ENCODE assay signal across 9 cellular contexts in genomic region chr2:86704482-86704971, GRCh38. TPM values are rescaled to one million over a fixed set of nuclear protein-coding genes. Genes with fewer than 3 reads are reported as not detected.
DNase-seq lines count a peak whose midpoint lies in the region; ATAC-seq and TF ChIP-seq lines count a peak whose summit lies in the region.
"Had no signal": no experiment of that assay in that cellular context is flagged by ENCODE, and none has a peak within 500 bp of the region (broad histone marks: within the 10 kb centered on the region; RNA-seq: fewer than 3 reads in every experiment).

No MANE protein-coding gene starts in this region.

- H3K4me3 ChIP-seq in GM23338 (no peak overlapping the region), cardiac muscle cell (no peak overlapping the region), gastrocnemius medialis (peak overlapping the region in 1 of 4 donors; percentile 20)

- H3K79me2 ChIP-seq in GM23338 (replicated peaks; ENCODE audit: insufficient read depth): no peaks in the 10 kb centered on the region

- no peaks in the 10 kb centered on the region for H4K20me1 ChIP-seq in GM23338 (replicated peaks; ENCODE audit: insufficient read depth)

- no peak for DNase-seq in GM23338 (ENCODE audit: low spot score)
- DNase-seq in SW480 (ENCODE audit: low spot score): peak; percentile 92
- peak; percentile 11 to 81 for DNase-seq in cardiac muscle cell (ENCODE audit: low read depth in 1 of 2, low spot score in 1 of 2)
- DNase-seq in gastrocnemius medialis: peak; percentile 42 to 67
- no peak for DNase-seq in activated naive CD4-positive, alpha-beta T cell treated with anti-CD3 and anti-CD28 coated beads, Interleukin-2, amount 10 ng/mL, durations not matched to agents 7 days and 5 days
- DNase-seq in DMS153 (lab: John Stamatoyannopoulos, UW): no peak
- DNase-seq: activated T-cell treated with anti-CD3 and anti-CD28 coated beads, Interleukin-2, amount 50 U/mL, for 72 hours had no signal

- H3K9me3 Mint-ChIP-seq in GM23338: peaks cover 12% of the 10 kb centered on the region
- no peaks in the 10 kb centered on the region for H3K9me3 Mint-ChIP-seq in activated naive CD4-positive, alpha-beta T cell treated with anti-CD3 and anti-CD28 coated beads, Interleukin-2, amount 10 ng/mL, durations not matched to agents 7 days and 5 days

- TF ChIP-seq POLR2A in gastrocnemius medialis (IDR thresholded peaks at IDR 0.05): no peak

- H3K27me3 Mint-ChIP-seq in GM23338 (ENCODE audit: insufficient read depth, low read depth, poor library complexity): no peaks in the 10 kb centered on the region
- H3K27me3 Mint-ChIP-seq in activated naive CD4-positive, alpha-beta T cell treated with anti-CD3 and anti-CD28 coated beads, Interleukin-2, amount 10 ng/mL, durations not matched to agents 7 days and 5 days: peaks cover 11% of the 10 kb centered on the region

- CTCF ChIA-PET in activated naive CD4-positive, alpha-beta T cell treated with anti-CD3 and anti-CD28 coated beads, Interleukin-2, amount 10 ng/mL, durations not matched to agents 7 days and 5 days (lab: Charles Lee): no interaction called here

- no peaks in the 10 kb centered on the region for H3K4me1 Mint-ChIP-seq in GM23338
- no peaks in the 10 kb centered on the region for H3K4me1 Mint-ChIP-seq in activated naive CD4-positive, alpha-beta T cell treated with anti-CD3 and anti-CD28 coated beads, Interleukin-2, amount 10 ng/mL, durations not matched to agents 7 days and 5 days

- no peak overlapping the region for H3K4me2 ChIP-seq in GM23338

- H3K9me3 ChIP-seq in cardiac muscle cell (ENCODE audit: low read depth): no peaks in the 10 kb centered on the region
- H3K9me3 ChIP-seq in gastrocnemius medialis: no peaks in the 10 kb centered on the region

- H3K9me2 ChIP-seq in GM23338 (ENCODE audit: insufficient read depth): no peaks in the 10 kb centered on the region

- H3K4me1 ChIP-seq in GM23338 (ENCODE audit: insufficient read depth): no peaks in the 10 kb centered on the region
- peaks cover 12% of the 10 kb centered on the region for H3K4me1 ChIP-seq in cardiac muscle cell (ENCODE audit: low read depth)
- peaks cover 16 to 20% of the 10 kb centered on the region in 2 donors for H3K4me1 ChIP-seq in gastrocnemius medialis

- H3K27ac Mint-ChIP-seq in GM23338: no peak overlapping the region
- H3K27ac Mint-ChIP-seq in activated naive CD4-positive, alpha-beta T cell treated with anti-CD3 and anti-CD28 coated beads, Interleukin-2, amount 10 ng/mL, durations not matched to agents 7 days and 5 days: no peak overlapping the region
- H3K27ac Mint-ChIP-seq: activated T-cell treated with anti-CD3 and anti-CD28 coated beads, Interleukin-2, amount 50 U/mL, for 72 hours had no signal

- intact Hi-C loops in gastrocnemius medialis (cut with DNase I; ENCODE audit: low total_unique reads): loop anchor here (5.0 kb wide), 2 partner anchors 82 to 142 kb away; partner anchors contain the start of genes CHMP3 and RNF103

- H3K27me3 ChIP-seq in GM23338 (ENCODE audit: insufficient read depth): no peaks in the 10 kb centered on the region
- H3K27me3 ChIP-seq in cardiac muscle cell: no peaks in the 10 kb centered on the region
- no peaks in the 10 kb centered on the region for H3K27me3 ChIP-seq in gastrocnemius medialis

- H3F3A ChIP-seq in GM23338 (replicated peaks; ENCODE audit: low read depth): no peaks in the 10 kb centered on the region

- H3K36me3 Mint-ChIP-seq in GM23338 (ENCODE audit: low read depth): peaks cover 3% of the 10 kb centered on the region; the same call in 1 of the 3 replicates
- peaks cover 1% of the 10 kb centered on the region for H3K36me3 Mint-ChIP-seq in activated naive CD4-positive, alpha-beta T cell treated with anti-CD3 and anti-CD28 coated beads, Interleukin-2, amount 10 ng/mL, durations not matched to agents 7 days and 5 days

- in situ Hi-C loops in gastrocnemius medialis (cut with MboI; ENCODE audit: low sequenced_read_pairs in 4 of 4): loop anchor here in 1 of 4 donors (10.0 kb wide), 1 partner anchor 80 kb away; the partner anchor contains the start of gene RNF103

- no peak overlapping the region for H3K4me3 Mint-ChIP-seq in GM23338
- no peak overlapping the region for H3K4me3 Mint-ChIP-seq in activated naive CD4-positive, alpha-beta T cell treated with anti-CD3 and anti-CD28 coated beads, Interleukin-2, amount 10 ng/mL, durations not matched to agents 7 days and 5 days
- H3K4me3 Mint-ChIP-seq: activated T-cell treated with anti-CD3 and anti-CD28 coated beads, Interleukin-2, amount 50 U/mL, for 72 hours had no signal

- ATAC-seq in GM23338 (no peak), gastrocnemius medialis (peak; percentile 91 to 95), HG03432 (IDR thresholded peaks at IDR 0.05; ENCODE audit: unreplicated experiment) (no peak), GM18519 (IDR thresholded peaks at IDR 0.05; ENCODE audit: low FRiP score, unreplicated experiment) (no peak)
- ATAC-seq: activated T-cell treated with anti-CD3 and anti-CD28 coated beads, Interleukin-2, amount 50 U/mL, for 72 hours had no signal

- no peaks in the 10 kb centered on the region for H3K36me3 ChIP-seq in GM23338 (ENCODE audit: insufficient read depth)
- H3K36me3 ChIP-seq in cardiac muscle cell: no peaks in the 10 kb centered on the region
- no peaks in the 10 kb centered on the region for H3K36me3 ChIP-seq in gastrocnemius medialis

- TF ChIP-seq CTCF in GM23338 (conservative IDR thresholded peaks at IDR 0.05; ENCODE audit: low read depth in 2 of 2): no peak
- no peak for TF ChIP-seq CTCF in cardiac muscle cell (IDR thresholded peaks at IDR 0.05; ENCODE audit: low read depth, low read length)
- TF ChIP-seq CTCF in gastrocnemius medialis (IDR thresholded peaks at IDR 0.05 in 4 of 5, conservative IDR thresholded peaks at IDR 0.05 in 1 of 5): no peak

- H2AFZ ChIP-seq in GM23338: 0 out of 2 replicates have a peak overlapping the region, but pooled peaks have one; percentile 43

- H3K27ac ChIP-seq in GM23338 (ENCODE audit: low read depth) (no peak overlapping the region), cardiac muscle cell (peak overlapping the region; percentile 73), gastrocnemius medialis (peak overlapping the region; percentile 79 to 90 (median 86))

TF ChIP-seq in GM23338, 12 proteins besides CTCF, POLR2A, EP300 and RAD21:
- no peak for TF ChIP-seq JUNB (IDR thresholded peaks at IDR 0.05; ENCODE audit: unreplicated experiment)
- no peak for TF ChIP-seq ZNF331 (CRISPR knock-in tag; IDR thresholded peaks at IDR 0.05; ENCODE audit: low read depth)
- no peak for TF ChIP-seq EZH2phosphoT487 (IDR thresholded peaks at IDR 0.05; ENCODE audit: unreplicated experiment)
- TF ChIP-seq, protein P1, sequence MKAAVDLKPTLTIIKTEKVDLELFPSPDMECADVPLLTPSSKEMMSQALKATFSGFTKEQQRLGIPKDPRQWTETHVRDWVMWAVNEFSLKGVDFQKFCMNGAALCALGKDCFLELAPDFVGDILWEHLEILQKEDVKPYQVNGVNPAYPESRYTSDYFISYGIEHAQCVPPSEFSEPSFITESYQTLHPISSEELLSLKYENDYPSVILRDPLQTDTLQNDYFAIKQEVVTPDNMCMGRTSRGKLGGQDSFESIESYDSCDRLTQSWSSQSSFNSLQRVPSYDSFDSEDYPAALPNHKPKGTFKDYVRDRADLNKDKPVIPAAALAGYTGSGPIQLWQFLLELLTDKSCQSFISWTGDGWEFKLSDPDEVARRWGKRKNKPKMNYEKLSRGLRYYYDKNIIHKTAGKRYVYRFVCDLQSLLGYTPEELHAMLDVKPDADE (IDR thresholded peaks at IDR 0.05): no peak
- no peak for TF ChIP-seq ZNF114 (CRISPR knock-in tag; IDR thresholded peaks at IDR 0.05)
- no peak for TF ChIP-seq REST (IDR thresholded peaks at IDR 0.05; ENCODE audit: unreplicated experiment)
- TF ChIP-seq STAT1 (IDR thresholded peaks at IDR 0.05; ENCODE audit: unreplicated experiment): no peak
- TF ChIP-seq CREB1 (CRISPR knock-in tag; IDR thresholded peaks at IDR 0.05; ENCODE audit: low read depth): no peak
- no peak for TF ChIP-seq EZH2 (IDR thresholded peaks at IDR 0.05; ENCODE audit: low read depth, unreplicated experiment)

RNA-seq across cellular contexts. Expression of gene RMND5A, which starts 15.6 kb away (rescaled TPM):
- 79.8 and 87.9 TPM in 2 replicates for total RNA-seq in GM23338 (2014; rRNA removed; shearing (Covaris generic))
- polyA plus RNA-seq in GM23338 (2016; fragmentation: Nextera tagmentation; extraction: Ambion mirVana): 18.6 and 24.0 TPM in 2 replicates
- total RNA-seq in cardiac muscle cell: 59.3 and 63.4 TPM in 2 replicates
- polyA plus RNA-seq in cardiac muscle cell: 30.8 and 44.2 TPM in 2 replicates
- total RNA-seq in gastrocnemius medialis: 100 to 1,000 TPM in 3 of 4 donors, 10 to 100 TPM in 1; 88.9 to 113 (median 102) TPM

Comparison
In these comparisons a context has a peak if more than half of its experiments do, and no peak if none do; other contexts are left out.
1. ATAC-seq: peak in gastrocnemius medialis (2 of 2); none in GM23338 (single experiment), HG03432 (single experiment) and GM18519 (single experiment).
2. DNase-seq: peak in SW480 (single experiment), cardiac muscle cell (2 of 2) and gastrocnemius medialis (2 of 2); none in GM23338 (single experiment), activated naive CD4-positive, alpha-beta T cell treated with anti-CD3 and anti-CD28 coated beads, Interleukin-2, amount 10 ng/mL, durations not matched to agents 7 days and 5 days (single experiment) and DMS153 (single experiment).